ENCODE assay signal across 9 cellular contexts in genomic region chr1:235417101-235417697, GRCh38. TPM values are rescaled to one million over a fixed set of nuclear protein-coding genes. Genes with fewer than 3 reads are reported as not detected.
A peak's percentile ranks its signal among the peaks of the same experiment; 100 is the strongest.
DNase-seq lines count a peak whose midpoint lies in the region; ATAC-seq and TF ChIP-seq lines count a peak whose summit lies in the region.
"Had no signal": no experiment of that assay in that cellular context is flagged by ENCODE, and none has a peak within 500 bp of the region (broad histone marks: within the 10 kb centered on the region; RNA-seq: fewer than 3 reads in every experiment).

No MANE protein-coding gene starts in this region.

- TF ChIP-seq CTCF in OCI-LY7 (conservative IDR thresholded peaks at IDR 0.05; ENCODE audit: low read length) = peak; percentile 98
- peak; percentile 85 to 89 (median 89) for TF ChIP-seq CTCF in esophagus muscularis mucosa (IDR thresholded peaks at IDR 0.05)
- peak; percentile 91 for TF ChIP-seq CTCF in natural killer cell (IDR thresholded peaks at IDR 0.05)

- in situ Hi-C loops in Caki2 (cut with HindIII; ENCODE audit: low pct_unique_long_range_greater_than_20kb, low sequenced_read_pairs) = no loop called here

- WGBS in esophagus muscularis mucosa = 30% methylated on average over 7 of the region's 7 CpGs

- H3K27ac ChIP-seq in OCI-LY7 (ENCODE audit: low read depth, low read length, poor library complexity, severe bottlenecking) (no peak overlapping the region), esophagus muscularis mucosa (replicated peaks in 1 of 4) (no peak overlapping the region)

- CTCF ChIA-PET in OCI-LY7 (lab: Charles Lee; ENCODE audit: unreplicated experiment) = interaction anchor here (1.4 kb wide), 1 partner anchor 312 kb away, joined by 10 read pairs; no protein-coding TSS in a partner anchor

- H3K36me3 ChIP-seq in OCI-LY7 (ENCODE audit: insufficient read depth, low read length) (peaks cover 5% of the 10 kb centered on the region; the same call in 1 of the 2 replicates), esophagus muscularis mucosa (peaks cover 0 to 10% (median 5%) of the 10 kb centered on the region in 4 donors)

- no peaks in the 10 kb centered on the region for H3K4me1 Mint-ChIP-seq in natural killer cell

- no peaks in the 10 kb centered on the region for H3K9me3 Mint-ChIP-seq in natural killer cell
- H3K9me3 Mint-ChIP-seq: T-helper 1 cell treated with Interleukin-12 subunit alpha and Interleukin-12 subunit beta and Interleukin-4 antibody, amounts not matched to agents 30 μg/mL and 1 μg/mL, for 36 hours had no signal

- H3K4me1 ChIP-seq in OCI-LY7 (ENCODE audit: insufficient read depth, low read length, poor library complexity, severe bottlenecking) (no peaks in the 10 kb centered on the region), esophagus muscularis mucosa (peaks cover 0 to 5% (median 4%) of the 10 kb centered on the region in 4 donors)

- no peaks in the 10 kb centered on the region for H3K36me3 Mint-ChIP-seq in natural killer cell

- no peaks in the 10 kb centered on the region for H3K27me3 ChIP-seq in esophagus muscularis mucosa

- POLR2A ChIA-PET in OCI-LY7 (lab: Charles Lee) = interaction anchor here (0.7 to 0.8 kb wide), 4 partner anchors 32 to 494 kb away, joined by 3 to 5 read pairs (median 3); no protein-coding TSS in a partner anchor

- no peak overlapping the region for H3K27ac Mint-ChIP-seq in natural killer cell
- H3K27ac Mint-ChIP-seq: T-helper 1 cell treated with Interleukin-12 subunit alpha and Interleukin-12 subunit beta and Interleukin-4 antibody, amounts not matched to agents 30 μg/mL and 1 μg/mL, for 36 hours had no signal

- intact Hi-C loops in OCI-LY7 (cut with micrococcal nuclease; ENCODE audit: unreplicated experiment) (loop anchor here (2.0 to 5.0 kb wide), 3 partner anchors 220 to 930 kb away; no protein-coding TSS in a partner anchor), esophagus muscularis mucosa (cut with DNase I) (loop anchor here (2.0 to 5.0 kb wide), 3 partner anchors 90 to 310 kb away; partner anchors contain the start of genes ARID4B and GGPS1), natural killer cell (cut with micrococcal nuclease) (loop anchor here (1.0 to 5.0 kb wide), 4 partner anchors 90 to 324 kb away; partner anchors contain the start of genes ARID4B, GGPS1 and RBM34)

- H4K20me1 ChIP-seq in OCI-LY7 (ENCODE audit: insufficient read depth, low read length) = no peaks in the 10 kb centered on the region

- H3K9me3 ChIP-seq in OCI-LY7 (ENCODE audit: low read length) = no peaks in the 10 kb centered on the region
- no peaks in the 10 kb centered on the region for H3K9me3 ChIP-seq in esophagus muscularis mucosa

- no peaks in the 10 kb centered on the region for H3K79me2 ChIP-seq in OCI-LY7 (ENCODE audit: insufficient read depth, low read depth, low read length)

- no peak overlapping the region for H3K4me2 ChIP-seq in OCI-LY7 (ENCODE audit: low read length)

- H3K9me2 ChIP-seq in OCI-LY7 (ENCODE audit: insufficient read depth, low read length) = no peaks in the 10 kb centered on the region

- no TSS peak for BruUV-seq in OCI-LY7 (replicated peaks; lab: Mats Ljungman, UMichigan)

- H2AFZ ChIP-seq in OCI-LY7 (ENCODE audit: low read length) = no peak overlapping the region

- H3K4me3 ChIP-seq in OCI-LY7 (ENCODE audit: low read depth, low read length, poor library complexity, severe bottlenecking) = no peak overlapping the region
- H3K4me3 ChIP-seq in esophagus muscularis mucosa = no peak overlapping the region

- DNase-seq in Caki2 (ENCODE audit: low read depth) (peak; percentile 70), OCI-LY7 (ENCODE audit: low spot score) (peak; percentile 59), activated T-cell treated with anti-CD3 and anti-CD28 coated beads for 4 hours (peak; percentile 61), esophagus muscularis mucosa (ENCODE audit: extremely low spot score) (no peak), natural killer cell (peak; percentile 50)
- peak; percentile 66 for DNase-seq in stimulated activated naive CD8-positive, alpha-beta T cell treated with anti-CD3 and anti-CD28 coated beads, Interleukin-15, Interleukin-2, amounts not matched to agents 100 U/mL and 50 U/mL, for 24 hours

- no peak for TF ChIP-seq EP300 in esophagus muscularis mucosa (IDR thresholded peaks at IDR 0.05)

- ATAC-seq in HG02798 (IDR thresholded peaks at IDR 0.05; ENCODE audit: poor library complexity, unreplicated experiment) (peak; percentile 53), natural killer cell (peak; percentile 77 to 84 (median 81)), HG03439 (IDR thresholded peaks at IDR 0.05; ENCODE audit: unreplicated experiment) (no peak)
- ATAC-seq in stimulated activated naive CD8-positive, alpha-beta T cell treated with anti-CD3 and anti-CD28 coated beads, Interleukin-15, Interleukin-2, amounts not matched to agents 100 U/mL and 50 U/mL, for 24 hours = peak; percentile 58

- no peak for TF ChIP-seq POLR2A in esophagus muscularis mucosa (IDR thresholded peaks at IDR 0.05; ENCODE audit: low read depth)

- no peak overlapping the region for H3K4me3 Mint-ChIP-seq in natural killer cell
- H3K4me3 Mint-ChIP-seq: T-helper 1 cell treated with Interleukin-12 subunit alpha and Interleukin-12 subunit beta and Interleukin-4 antibody, amounts not matched to agents 30 μg/mL and 1 μg/mL, for 36 hours had no signal

- H3K27me3 Mint-ChIP-seq in natural killer cell (ENCODE audit: low read depth in 2 of 2) = no peaks in the 10 kb centered on the region

RNA-seq across cellular contexts. Expression of gene TBCE, which starts 50.0 kb away (rescaled TPM):
- 56.3 and 59.7 TPM in 2 replicates for total RNA-seq in Caki2 (2014; rRNA removed; shearing (Covaris generic); ENCODE audit: low replicate concordance)
- total RNA-seq in OCI-LY7 (2014; rRNA removed; shearing (Covaris generic)) = 30.2 and 30.7 TPM in 2 replicates
- total RNA-seq in OCI-LY7 (2022) (26.9 and 32.6 TPM in 2 replicates), esophagus muscularis mucosa (10 to 100 TPM; 10.6 to 21.6 (median 15.3) TPM), natural killer cell (10 to 100 TPM; 24.1 to 25.2 (median 25.0) TPM)
